Comparison of ENCODE assay signal across 14 cellular contexts in the genomic region with DNA sequence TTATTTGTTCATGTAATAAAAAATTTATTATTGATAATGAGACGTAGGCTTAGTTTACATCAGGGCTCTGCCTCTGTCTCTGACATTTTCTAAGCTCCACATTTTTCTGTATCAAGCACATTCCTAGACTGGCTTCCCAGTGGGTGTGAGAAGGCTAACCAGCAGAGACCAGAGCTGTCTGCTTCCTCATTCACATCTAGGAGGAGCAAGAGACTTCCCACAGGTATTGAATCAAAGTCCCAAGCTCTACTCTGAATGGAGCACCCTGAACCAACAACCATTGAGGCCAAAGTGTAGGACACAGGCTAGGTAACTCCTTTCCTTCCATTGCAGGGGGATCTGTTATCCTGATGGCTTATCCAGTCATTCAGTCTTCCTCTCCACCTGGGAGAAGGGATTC.
"Had no signal": no experiment of that assay in that cellular context is flagged by ENCODE, and none has a peak within 500 bp of the region (broad histone marks: within the 10 kb centered on the region; RNA-seq: fewer than 3 reads in every experiment).

No MANE protein-coding gene starts in this region.

- H3K27me3 Mint-ChIP-seq: activated naive CD4-positive, alpha-beta T cell treated with anti-CD3 and anti-CD28 coated beads, Interleukin-2, amount 50 U/mL, for 24 hours; stimulated activated naive CD8-positive, alpha-beta T cell treated with anti-CD3 and anti-CD28 coated beads, Interleukin-15, amount 100 ng/mL, for 72 hours had no signal

- H3K27me3 ChIP-seq: breast epithelium, esophagus muscularis mucosa, neutrophil, testis had no signal

- H3K27ac ChIP-seq: breast epithelium, esophagus muscularis mucosa, left ventricle myocardium inferior, neutrophil, testis, WERI-Rb-1 had no signal

- H3K9me3 ChIP-seq: breast epithelium, esophagus muscularis mucosa, left ventricle myocardium inferior, neutrophil, testis had no signal

- H3K4me3 Mint-ChIP-seq: activated naive CD4-positive, alpha-beta T cell treated with anti-CD3 and anti-CD28 coated beads, Interleukin-2, amount 50 U/mL, for 24 hours; stimulated activated naive CD8-positive, alpha-beta T cell treated with anti-CD3 and anti-CD28 coated beads, Interleukin-15, amount 100 ng/mL, for 72 hours had no signal

- H3K4me1 ChIP-seq: breast epithelium, esophagus muscularis mucosa, left ventricle myocardium inferior, testis had no signal

- DNase-seq: activated CD4-positive, alpha-beta T cell treated with anti-CD3 and anti-CD28 coated beads for 48 hours; activated effector memory CD4-positive, alpha-beta T cell treated with Interleukin-2 at 50 U/mL for 16 hours; amygdala; glutamatergic neuron; left ventricle myocardium inferior; mesenchymal stem cell; stimulated activated CD4-positive, alpha-beta T cell treated with anti-CD3 and anti-CD28 coated beads, Interleukin-4, amount 100 ng/mL, for 4 hours; stimulated activated naive CD8-positive, alpha-beta T cell treated with anti-CD3 and anti-CD28 coated beads, Interleukin-15, amount 100 ng/mL, for 72 hours; testis; WERI-Rb-1 had no signal

- H3K36me3 ChIP-seq: breast epithelium, esophagus muscularis mucosa, left ventricle myocardium inferior, neutrophil, WERI-Rb-1 had no signal

- H3K4me3 ChIP-seq: breast epithelium, esophagus muscularis mucosa, left ventricle myocardium inferior, testis had no signal

- ATAC-seq: stimulated activated naive CD8-positive, alpha-beta T cell treated with anti-CD3 and anti-CD28 coated beads, Interleukin-15, amount 100 ng/mL, for 72 hours had no signal

- H3K9me3 Mint-ChIP-seq: stimulated activated naive CD8-positive, alpha-beta T cell treated with anti-CD3 and anti-CD28 coated beads, Interleukin-15, amount 100 ng/mL, for 72 hours had no signal
